In genomic region chr10:101397140-101397539, GRCh38 we compare ENCODE assay signal across 1 cellular context.
TF ChIP-seq lines count a peak whose summit lies in the region.

No MANE protein-coding gene starts in this region.

TF ChIP-seq in HepG2, 621 proteins besides CTCF, POLR2A, EP300 and RAD21 (continued from another document):
- TF ChIP-seq SCMH1 (CRISPR knock-in tag; IDR thresholded peaks at IDR 0.05; ENCODE audit: borderline replicate concordance) (no peak), ZNF543 (CRISPR knock-in tag; IDR thresholded peaks at IDR 0.05) (no peak)
